In genomic region chr6:82882363-82883033, GRCh38 we compare ENCODE assay signal across 17 cellular contexts.
DNase-seq lines count a peak whose midpoint lies in the region; ATAC-seq and TF ChIP-seq lines count a peak whose summit lies in the region.
"Had no signal": no experiment of that assay in that cellular context is flagged by ENCODE, and none has a peak within 500 bp of the region (broad histone marks: within the 10 kb centered on the region; RNA-seq: fewer than 3 reads in every experiment).

No MANE protein-coding gene starts in this region.

- H3K9me3 Mint-ChIP-seq in nephron = no peaks in the 10 kb centered on the region
- H3K9me3 Mint-ChIP-seq: GM23338 had no signal

- H3K4me3 Mint-ChIP-seq in nephron = no peak overlapping the region
- H3K4me3 Mint-ChIP-seq: GM23338 had no signal

- no peaks in the 10 kb centered on the region for H3K27me3 ChIP-seq in right cardiac atrium (ENCODE audit: control insufficient read depth, insufficient read depth)

- ATAC-seq in right cardiac atrium (peak; percentile 38 to 70), Right ventricle myocardium superior (ENCODE audit: poor library complexity) (no peak), left colon (no peak)
- ATAC-seq: GM12878, GM23338, Panc1 had no signal

- no peak overlapping the region for H3K27ac ChIP-seq in right cardiac atrium (ENCODE audit: low read length)
- peak overlapping the region; percentile 44 for H3K27ac ChIP-seq in VCaP

- DNase-seq in right cardiac atrium (no peak), Right ventricle myocardium superior (no peak), NCI-H1048 (lab: John Stamatoyannopoulos, UW) (no peak), occipital lobe (lab: John Stamatoyannopoulos, UW) (no peak), left colon (no peak)
- DNase-seq: C1 segment of cervical spinal cord, GDM1, KBM-7, NCI-H146, NCI-H2081, NCI-H226, NCI-H526 had no signal

- H3K4me3 ChIP-seq in right cardiac atrium (ENCODE audit: low read length) = no peak overlapping the region
- H3K4me3 ChIP-seq: GM12878, GM23338 had no signal

- WGBS in right cardiac atrium = 38% methylated on average over 2 of the region's 2 CpGs

- peak overlapping the region in 2 of 3 experiments; percentile 1 to 27 for H3K27ac Mint-ChIP-seq in nephron
- H3K27ac Mint-ChIP-seq: GM23338 had no signal

- intact Hi-C loops in right cardiac atrium (cut with DNase I) = no loop called here
- intact Hi-C loops in Right ventricle myocardium superior (cut with DNase I) = no loop called here
- intact Hi-C loops in left colon (cut with DNase I, micrococcal nuclease) = no loop called here

- H3K9me3 ChIP-seq in right cardiac atrium (ENCODE audit: control insufficient read depth, low read length) = no peaks in the 10 kb centered on the region

- peaks cover 32% of the 10 kb centered on the region for H3K4me1 Mint-ChIP-seq in nephron
- H3K4me1 Mint-ChIP-seq: GM23338 had no signal

- H3K4me1 ChIP-seq in right cardiac atrium (ENCODE audit: control insufficient read depth, insufficient read depth, low read length) = peaks cover 2% of the 10 kb centered on the region

- no peaks in the 10 kb centered on the region for H3K27me3 Mint-ChIP-seq in nephron (ENCODE audit: low read depth)

- H3K36me3 Mint-ChIP-seq in nephron (ENCODE audit: low read depth) = no peaks in the 10 kb centered on the region

- no peak for TF ChIP-seq CTCF in VCaP (conservative IDR thresholded peaks at IDR 0.05)
- TF ChIP-seq CTCF in nephron (IDR thresholded peaks at IDR 0.05; ENCODE audit: unreplicated experiment in 3 of 3) = no peak

Comparison
In these comparisons a context has a peak if more than half of its experiments do, and no peak if none do; other contexts are left out.
1. ATAC-seq: peak in right cardiac atrium (2 of 2); none in Right ventricle myocardium superior (single experiment) and left colon (single experiment).